1 cellular context compared by ENCODE assay signal in genomic region chr5:148626986-148627385, GRCh38.
TF ChIP-seq lines count a peak whose summit lies in the region.

No MANE protein-coding gene starts in this region.

TF ChIP-seq in K562, 482 proteins besides CTCF, POLR2A, EP300 and RAD21 (continued from another document):
- TF ChIP-seq PKNOX1 (IDR thresholded peaks at IDR 0.05) (peak; percentile 94), PBX2 (CRISPR knock-in tag; IDR thresholded peaks at IDR 0.05; ENCODE audit: low read depth) (no peak), PBX2 (tag; conservative IDR thresholded peaks at IDR 0.05; ENCODE audit: low read depth) (peak; percentile 21; the same call in 1 of the 2 replicates), NBN (IDR thresholded peaks at IDR 0.05; ENCODE audit: low read depth) (0 out of 2 replicates have a peak, but pooled peaks have one; percentile 18)
